12 cellular contexts compared by ENCODE assay signal in the genomic region with DNA sequence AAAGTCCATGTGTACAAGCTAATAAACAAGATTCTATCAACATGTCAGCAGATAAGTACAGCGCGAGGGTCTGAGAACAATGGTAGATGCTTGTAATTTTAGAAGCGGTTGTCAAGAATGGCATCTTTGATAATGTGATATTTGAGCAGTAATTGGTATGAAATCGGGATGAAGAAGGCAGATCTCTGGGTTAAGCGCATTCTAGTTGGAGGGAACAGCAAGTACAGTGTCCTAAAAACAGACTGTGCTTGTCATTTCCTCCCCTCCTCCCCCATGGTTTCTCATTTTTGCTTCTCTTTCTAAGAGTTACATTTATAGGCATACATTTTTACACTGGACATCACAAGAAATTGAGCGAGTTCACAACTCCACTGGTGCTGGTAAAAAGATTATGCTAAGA. TPM values are rescaled to one million over a fixed set of nuclear protein-coding genes. Genes with fewer than 3 reads are reported as not detected.
DNase-seq lines count a peak whose midpoint lies in the region; ATAC-seq and TF ChIP-seq lines count a peak whose summit lies in the region.
"Had no signal": no experiment of that assay in that cellular context is flagged by ENCODE, and none has a peak within 500 bp of the region (broad histone marks: within the 10 kb centered on the region; RNA-seq: fewer than 3 reads in every experiment).

No MANE protein-coding gene starts in this region.

- WGBS in thyroid gland, 2 donors: 83 to 86% methylated on average over 6 of the region's 6 CpGs
- WGBS in endodermal cell (ENCODE audit: insufficient coverage in 1 of 2, insufficient read length in 1 of 2), 2 experiments: 97 to 100% methylated on average over 3 to 6 of the region's 6 CpGs

- no peak for ATAC-seq in memory B cell (ENCODE audit: low read depth)

- no peak overlapping the region for H3K9ac ChIP-seq in endodermal cell (ENCODE audit: extremely low read depth, low read length, poor library complexity, severe bottlenecking)

- no peaks in the 10 kb centered on the region for H3K27me3 Mint-ChIP-seq in activated CD4-positive, alpha-beta T cell treated with anti-CD3 and anti-CD28 coated beads, Interleukin-2, amount 10 ng/mL, durations not matched to agents 7 days and 5 days
- H3K27me3 Mint-ChIP-seq in memory B cell (no peaks in the 10 kb centered on the region), endothelial cell (ENCODE audit: unreplicated experiment) (peaks cover 6% of the 10 kb centered on the region), endodermal cell (ENCODE audit: insufficient read depth) (no peaks in the 10 kb centered on the region)
- H3K27me3 Mint-ChIP-seq: progenitor cell of endocrine pancreas had no signal

- no peak for TF ChIP-seq CTCF in thyroid gland (IDR thresholded peaks at IDR 0.05)
- TF ChIP-seq CTCF in endothelial cell (IDR thresholded peaks at IDR 0.05; ENCODE audit: unreplicated experiment): no peak
- no peak for TF ChIP-seq CTCF in endodermal cell (conservative IDR thresholded peaks at IDR 0.05)

- H3K9me3 ChIP-seq in thyroid gland (no peaks in the 10 kb centered on the region), endodermal cell (ENCODE audit: control insufficient read depth, low read length) (no peaks in the 10 kb centered on the region)

- peak overlapping the region; percentile 1 for H3K4me3 Mint-ChIP-seq in activated CD4-positive, alpha-beta T cell treated with anti-CD3 and anti-CD28 coated beads, Interleukin-2, amount 10 ng/mL, durations not matched to agents 7 days and 5 days
- H3K4me3 Mint-ChIP-seq in memory B cell (peak overlapping the region; percentile 74), endothelial cell (ENCODE audit: unreplicated experiment) (no peak overlapping the region), endodermal cell (no peak overlapping the region)

- intact Hi-C loops in thyroid gland (cut with DNase I): no loop called here

- H3K27me3 ChIP-seq in thyroid gland (no peaks in the 10 kb centered on the region), endodermal cell (ENCODE audit: control insufficient read depth, insufficient read depth, low read length, poor library complexity, severe bottlenecking) (no peaks in the 10 kb centered on the region)

- DNase-seq in activated CD4-positive, alpha-beta T cell treated with anti-CD3 and anti-CD28 coated beads, Interleukin-2, amount 10 ng/mL, durations not matched to agents 7 days and 5 days: no peak
- no peak for DNase-seq in activated CD4-positive, alpha-beta T cell treated with anti-CD3 and anti-CD28 coated beads, Interleukin-2, amount 50 U/mL, for 4 hours
- DNase-seq in memory B cell (ENCODE audit: low spot score in 2 of 2): no peak
- no peak for DNase-seq in thyroid gland
- DNase-seq in endothelial cell (ENCODE audit: low spot score): no peak
- no peak for DNase-seq in endodermal cell
- DNase-seq in Kasumi-1 (lab: John Stamatoyannopoulos, UW): no peak
- DNase-seq: activated gamma-delta T cell treated with Interleukin-2 at 50 U/mL for 16 hours, Karpas-422, NCI-H526 treated with DMSO at 0.1 percent for 48 hours had no signal

- H3K4me3 ChIP-seq in thyroid gland (replicated peaks in 1 of 3): no peak overlapping the region
- no peak overlapping the region for H3K4me3 ChIP-seq in endodermal cell (ENCODE audit: low read length)

- TF ChIP-seq POLR2A in thyroid gland (IDR thresholded peaks at IDR 0.05): no peak

- H3K27ac Mint-ChIP-seq in activated CD4-positive, alpha-beta T cell treated with anti-CD3 and anti-CD28 coated beads, Interleukin-2, amount 10 ng/mL, durations not matched to agents 7 days and 5 days: peak overlapping the region; percentile 97
- H3K27ac Mint-ChIP-seq in memory B cell (peak overlapping the region; percentile 90), endothelial cell (ENCODE audit: unreplicated experiment) (no peak overlapping the region), endodermal cell (no peak overlapping the region)
- H3K27ac Mint-ChIP-seq: progenitor cell of endocrine pancreas had no signal

- H3K27ac ChIP-seq in angular gyrus (ENCODE audit: low read depth, low read length): peak overlapping the region; percentile 54
- peak overlapping the region; percentile 17 to 25 (median 23) for H3K27ac ChIP-seq in thyroid gland
- H3K27ac ChIP-seq in endodermal cell (ENCODE audit: low read depth, low read length): no peak overlapping the region

- no peaks in the 10 kb centered on the region for H3K36me3 ChIP-seq in thyroid gland
- H3K36me3 ChIP-seq in endodermal cell (ENCODE audit: control insufficient read depth, insufficient read depth, low read length): peaks cover 20% of the 10 kb centered on the region

- POLR2A ChIA-PET in activated CD4-positive, alpha-beta T cell treated with anti-CD3 and anti-CD28 coated beads, Interleukin-2, amount 10 ng/mL, durations not matched to agents 7 days and 5 days (lab: Charles Lee): interaction anchor here (0.7 to 1.1 kb wide), 3 partner anchors 13 to 1152 kb away, joined by 3 to 4 read pairs (median 3); no protein-coding TSS in a partner anchor

- H3K9me3 Mint-ChIP-seq in activated CD4-positive, alpha-beta T cell treated with anti-CD3 and anti-CD28 coated beads, Interleukin-2, amount 10 ng/mL, durations not matched to agents 7 days and 5 days: no peaks in the 10 kb centered on the region
- H3K9me3 Mint-ChIP-seq in memory B cell (no peaks in the 10 kb centered on the region), endothelial cell (ENCODE audit: unreplicated experiment) (no peaks in the 10 kb centered on the region), endodermal cell (no peaks in the 10 kb centered on the region)

- H3K4me1 Mint-ChIP-seq in activated CD4-positive, alpha-beta T cell treated with anti-CD3 and anti-CD28 coated beads, Interleukin-2, amount 10 ng/mL, durations not matched to agents 7 days and 5 days: peaks cover 93% of the 10 kb centered on the region
- H3K4me1 Mint-ChIP-seq in memory B cell (peaks cover 58% of the 10 kb centered on the region), endothelial cell (ENCODE audit: unreplicated experiment) (peaks cover 65% of the 10 kb centered on the region), endodermal cell (peaks cover 61% of the 10 kb centered on the region)

- peaks cover 7 to 45% of the 10 kb centered on the region in 2 donors for H3K4me1 ChIP-seq in thyroid gland
- H3K4me1 ChIP-seq in endodermal cell (ENCODE audit: control insufficient read depth, insufficient read depth, low read length): peaks cover 14% of the 10 kb centered on the region

- peaks cover 71% of the 10 kb centered on the region for H3K36me3 Mint-ChIP-seq in activated CD4-positive, alpha-beta T cell treated with anti-CD3 and anti-CD28 coated beads, Interleukin-2, amount 10 ng/mL, durations not matched to agents 7 days and 5 days (ENCODE audit: low read depth)
- H3K36me3 Mint-ChIP-seq in memory B cell: peaks cover 12% of the 10 kb centered on the region
- peaks cover 41% of the 10 kb centered on the region for H3K36me3 Mint-ChIP-seq in endothelial cell (ENCODE audit: low read depth, unreplicated experiment)
- peaks cover 17% of the 10 kb centered on the region for H3K36me3 Mint-ChIP-seq in endodermal cell (ENCODE audit: low read depth)

- CTCF ChIA-PET in activated CD4-positive, alpha-beta T cell treated with anti-CD3 and anti-CD28 coated beads, Interleukin-2, amount 10 ng/mL, durations not matched to agents 7 days and 5 days (lab: Charles Lee): interaction anchor here (0.9 to 2.6 kb wide), 10 partner anchors 8 to 623 kb away, joined by 3 to 13 read pairs (median 4); no protein-coding TSS in a partner anchor

RNA-seq across cellular contexts. Expression of a gene that starts 23.3 kb away (rescaled TPM):
- 10 to 100 TPM; 74.4 to 77.8 TPM for total RNA-seq in activated CD4-positive, alpha-beta T cell treated with anti-CD3 and anti-CD28 coated beads, Interleukin-2, amount 10 ng/mL, durations not matched to agents 7 days and 5 days
- total RNA-seq in thyroid gland: 100 to 1,000 TPM; 120 to 418 (median 218) TPM
- total RNA-seq in endothelial cell (ENCODE audit: unreplicated experiment): 68.7 TPM
- total RNA-seq in endodermal cell: 1 to 10 TPM; 6.0 to 9.6 TPM
- 3.9 TPM for polyA plus RNA-seq in endodermal cell (2013, experiment 1 of 2)
- 3.6 TPM for polyA plus RNA-seq in endodermal cell (2013, experiment 2 of 2)

Comparison
In these comparisons a context has a peak if more than half of its experiments do, and no peak if none do; other contexts are left out.
1. H3K27ac Mint-ChIP-seq: peak in activated CD4-positive, alpha-beta T cell treated with anti-CD3 and anti-CD28 coated beads, Interleukin-2, amount 10 ng/mL, durations not matched to agents 7 days and 5 days (single experiment) and memory B cell (single experiment); none in endothelial cell (single experiment) and endodermal cell (single experiment).
2. H3K4me3 Mint-ChIP-seq: peak in activated CD4-positive, alpha-beta T cell treated with anti-CD3 and anti-CD28 coated beads, Interleukin-2, amount 10 ng/mL, durations not matched to agents 7 days and 5 days (single experiment) and memory B cell (single experiment); none in endothelial cell (single experiment) and endodermal cell (single experiment).